5 cellular contexts compared by ENCODE assay signal in the genomic region with DNA sequence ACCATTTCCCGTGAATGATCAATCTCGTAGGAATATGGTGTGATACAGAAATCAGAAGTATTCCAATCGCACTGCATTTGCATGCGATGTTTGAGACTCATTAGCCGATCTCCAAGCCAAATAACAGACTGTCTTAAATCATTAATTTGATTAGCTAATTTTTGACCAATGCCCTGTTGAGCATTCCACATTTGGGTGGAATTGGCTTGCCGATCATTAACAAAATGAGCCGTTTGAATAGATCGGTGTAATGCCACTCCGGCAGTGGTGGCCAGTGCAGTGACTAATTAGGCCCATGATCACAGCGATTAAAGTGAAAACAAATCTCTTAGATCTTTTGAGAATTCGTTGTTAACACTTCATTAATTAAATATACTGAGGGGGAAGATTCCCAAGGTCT. TPM values are rescaled to one million over a fixed set of nuclear protein-coding genes. Genes with fewer than 3 reads are reported as not detected.
"Had no signal": no experiment of that assay in that cellular context is flagged by ENCODE, and none has a peak within 500 bp of the region (broad histone marks: within the 10 kb centered on the region; RNA-seq: fewer than 3 reads in every experiment).

No MANE protein-coding gene starts in this region.

RNA-seq across cellular contexts. Expression of a gene that starts 27.8 kb away (rescaled TPM):
- total RNA-seq: neural crest cell, osteocyte, right atrium auricular region, skeletal muscle tissue, smooth muscle cell had no signal
